In the genomic region with DNA sequence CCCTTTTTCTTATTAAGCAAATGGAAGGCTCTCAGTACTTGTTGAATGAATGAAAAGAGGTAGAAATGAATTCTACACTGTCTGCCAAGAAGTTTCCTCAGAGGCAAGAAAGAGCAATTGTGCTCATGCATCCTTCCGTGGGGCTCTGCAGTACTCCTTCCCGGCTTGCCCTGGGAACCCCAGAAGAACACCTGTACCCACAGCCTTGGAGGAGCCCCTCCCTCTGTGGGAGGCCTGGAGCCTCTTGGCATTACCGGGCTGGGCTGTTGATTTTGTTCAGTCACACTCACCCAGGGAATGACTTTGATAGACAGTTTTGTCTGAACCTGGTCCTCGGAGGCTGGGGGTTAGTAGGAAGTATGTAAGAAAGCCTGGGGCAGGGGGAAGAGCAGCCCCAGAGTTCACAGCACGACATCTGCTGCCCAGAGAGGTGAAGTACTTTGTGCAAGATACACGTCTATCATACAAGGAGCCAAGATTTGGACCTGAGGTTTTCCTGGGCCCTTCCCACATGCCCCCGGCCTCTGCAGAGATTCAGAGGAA, we compare ENCODE assay signal across 8 cellular contexts.
A peak's percentile ranks its signal among the peaks of the same experiment; 100 is the strongest.
DNase-seq lines count a peak whose midpoint lies in the region; ATAC-seq, FAIRE-seq and TF ChIP-seq lines count a peak whose summit lies in the region.

No MANE protein-coding gene starts in this region.

- TF ChIP-seq POLR2A in uterus (IDR thresholded peaks at IDR 0.05): no peak

- H3K36me3 Mint-ChIP-seq in activated naive CD4-positive, alpha-beta T cell treated with anti-CD3 and anti-CD28 coated beads for 36 hours (ENCODE audit: low read depth): no peaks in the 10 kb centered on the region
- no peaks in the 10 kb centered on the region for H3K36me3 Mint-ChIP-seq in central memory CD8-positive, alpha-beta T cell (ENCODE audit: insufficient read depth)
- peaks cover 0 to 3% (median 0%) of the 10 kb centered on the region in 5 donors for H3K36me3 Mint-ChIP-seq in naive thymus-derived CD4-positive, alpha-beta T cell

- peak overlapping the region; percentile 66 for H3K4me3 Mint-ChIP-seq in activated naive CD4-positive, alpha-beta T cell treated with anti-CD3 and anti-CD28 coated beads for 36 hours
- peak overlapping the region; percentile 65 for H3K4me3 Mint-ChIP-seq in central memory CD8-positive, alpha-beta T cell
- H3K4me3 Mint-ChIP-seq in naive thymus-derived CD4-positive, alpha-beta T cell: peak overlapping the region; percentile 79 to 93 (median 92)

- peaks cover 2% of the 10 kb centered on the region for H3K9me3 Mint-ChIP-seq in activated naive CD4-positive, alpha-beta T cell treated with anti-CD3 and anti-CD28 coated beads for 36 hours
- no peaks in the 10 kb centered on the region for H3K9me3 Mint-ChIP-seq in central memory CD8-positive, alpha-beta T cell
- H3K9me3 Mint-ChIP-seq in naive thymus-derived CD4-positive, alpha-beta T cell: peaks cover 0 to 11% (median 0%) of the 10 kb centered on the region in 11 donors

- no peaks in the 10 kb centered on the region for H3K27me3 ChIP-seq in naive thymus-derived CD4-positive, alpha-beta T cell (ENCODE audit: control insufficient read depth in 2 of 2, insufficient read depth in 2 of 2, low read length in 2 of 2)
- no peaks in the 10 kb centered on the region for H3K27me3 ChIP-seq in uterus

- H3K27ac Mint-ChIP-seq in activated naive CD4-positive, alpha-beta T cell treated with anti-CD3 and anti-CD28 coated beads for 36 hours: peak overlapping the region; percentile 87
- peak overlapping the region; percentile 90 for H3K27ac Mint-ChIP-seq in central memory CD8-positive, alpha-beta T cell (ENCODE audit: low read depth)
- peak overlapping the region; percentile 84 to 100 (median 99) for H3K27ac Mint-ChIP-seq in naive thymus-derived CD4-positive, alpha-beta T cell

- peak; percentile 12 for ATAC-seq in central memory CD8-positive, alpha-beta T cell (replicated peaks; ENCODE audit: extremely low read depth, poor library complexity, severe bottlenecking)
- ATAC-seq in naive thymus-derived CD4-positive, alpha-beta T cell: peak; percentile 63

- intact Hi-C loops in activated naive CD4-positive, alpha-beta T cell treated with anti-CD3 and anti-CD28 coated beads for 36 hours (cut with micrococcal nuclease): loop anchor here (1.0 to 5.0 kb wide), 4 partner anchors 42 to 147 kb away; no protein-coding TSS in a partner anchor
- intact Hi-C loops in naive thymus-derived CD4-positive, alpha-beta T cell (cut with micrococcal nuclease): loop anchor here (1.0 to 10.0 kb wide), 7 partner anchors 41 to 138 kb away; partner anchors contain the start of gene GDF10 (in 1 of the 2)
- intact Hi-C loops in uterus (cut with DNase I; ENCODE audit: low total_unique reads): no loop called here

- no peaks in the 10 kb centered on the region for H3K36me3 ChIP-seq in naive thymus-derived CD4-positive, alpha-beta T cell (ENCODE audit: control insufficient read depth in 2 of 3, insufficient read depth in 3 of 3, low read length in 3 of 3)
- H3K36me3 ChIP-seq in uterus: no peaks in the 10 kb centered on the region

- no peaks in the 10 kb centered on the region for H3K9me3 ChIP-seq in naive thymus-derived CD4-positive, alpha-beta T cell (ENCODE audit: control insufficient read depth in 2 of 3, low read length in 3 of 3)
- H3K9me3 ChIP-seq in uterus: no peaks in the 10 kb centered on the region

- POLR2A ChIA-PET in naive thymus-derived CD4-positive, alpha-beta T cell (lab: Charles Lee): interaction anchor here (0.9 to 3.6 kb wide), 11 partner anchors 8 to 146 kb away, joined by 3 to 22 read pairs (median 7); no protein-coding TSS in a partner anchor

- DNase-seq in activated naive CD4-positive, alpha-beta T cell treated with anti-CD3 and anti-CD28 coated beads for 36 hours: peak; percentile 44
- no peak for DNase-seq in activated naive CD4-positive, alpha-beta T cell (lab: John Stamatoyannopoulos, UW)
- no peak for DNase-seq in central memory CD8-positive, alpha-beta T cell (ENCODE audit: low spot score in 2 of 2)
- DNase-seq in naive thymus-derived CD4-positive, alpha-beta T cell: peak in 1 of 9 donors; percentile 20
- DNase-seq in uterus (no peak), RCC 7860 (ENCODE audit: low spot score) (no peak), hepatic stellate cell (ENCODE audit: low spot score) (no peak)
- no peak for DNase-seq in stimulated activated CD4-positive, alpha-beta T cell treated with anti-CD3 and anti-CD28 coated beads, Interleukin-12 subunit alpha, Interleukin-12 subunit beta, amount 100 ng/mL, for 4 hours

- peak overlapping the region; percentile 71 for H3K4me3 ChIP-seq in naive thymus-derived CD4-positive, alpha-beta T cell (ENCODE audit: low read length)
- peak overlapping the region; percentile 2 to 24 for H3K4me3 ChIP-seq in uterus

- H3K27ac ChIP-seq in naive thymus-derived CD4-positive, alpha-beta T cell (ENCODE audit: low read depth, low read length): peak overlapping the region; percentile 77
- H3K27ac ChIP-seq in uterus: peak overlapping the region; percentile 54 to 69

- FAIRE-seq in RCC 7860 (lab: Jason Lieb, UNC): no peak

- CTCF ChIA-PET in activated naive CD4-positive, alpha-beta T cell treated with anti-CD3 and anti-CD28 coated beads for 36 hours (lab: Charles Lee): interaction anchor here (0.9 to 2.3 kb wide), 6 partner anchors 14 to 147 kb away, joined by 3 to 12 read pairs (median 5); no protein-coding TSS in a partner anchor
- CTCF ChIA-PET in naive thymus-derived CD4-positive, alpha-beta T cell (lab: Charles Lee): interaction anchor here (0.7 to 3.2 kb wide), 6 partner anchors 22 to 147 kb away, joined by 3 to 26 read pairs (median 6); no protein-coding TSS in a partner anchor

- no peaks in the 10 kb centered on the region for H3K27me3 Mint-ChIP-seq in activated naive CD4-positive, alpha-beta T cell treated with anti-CD3 and anti-CD28 coated beads for 36 hours (ENCODE audit: low read depth)
- H3K27me3 Mint-ChIP-seq in central memory CD8-positive, alpha-beta T cell: no peaks in the 10 kb centered on the region
- H3K27me3 Mint-ChIP-seq in naive thymus-derived CD4-positive, alpha-beta T cell: peaks cover 0 to 5% (median 0%) of the 10 kb centered on the region in 5 donors

- TF ChIP-seq CTCF in uterus (IDR thresholded peaks at IDR 0.05): no peak

- H3K4me1 Mint-ChIP-seq in activated naive CD4-positive, alpha-beta T cell treated with anti-CD3 and anti-CD28 coated beads for 36 hours (ENCODE audit: low read depth): peaks cover 24% of the 10 kb centered on the region
- peaks cover 13% of the 10 kb centered on the region for H3K4me1 Mint-ChIP-seq in central memory CD8-positive, alpha-beta T cell
- H3K4me1 Mint-ChIP-seq in naive thymus-derived CD4-positive, alpha-beta T cell: peaks cover 19 to 43% (median 28%) of the 10 kb centered on the region in 7 donors

- H3K4me1 ChIP-seq in naive thymus-derived CD4-positive, alpha-beta T cell (ENCODE audit: control insufficient read depth in 2 of 2, insufficient read depth in 2 of 2, low read length in 2 of 2): peaks cover 12 to 23% of the 10 kb centered on the region in 2 donors
- peaks cover 0 to 11% of the 10 kb centered on the region in 2 donors for H3K4me1 ChIP-seq in uterus
